14 cellular contexts compared by ENCODE assay signal in genomic region chr10:18456984-18457383, GRCh38.
A peak's percentile ranks its signal among the peaks of the same experiment; 100 is the strongest.
DNase-seq lines count a peak whose midpoint lies in the region; ATAC-seq and TF ChIP-seq lines count a peak whose summit lies in the region.
"Had no signal": no experiment of that assay in that cellular context is flagged by ENCODE, and none has a peak within 500 bp of the region (broad histone marks: within the 10 kb centered on the region; RNA-seq: fewer than 3 reads in every experiment).

No MANE protein-coding gene starts in this region.

- H3K56ac ChIP-seq in IMR-90 (ENCODE audit: extremely low read depth, insufficient read depth, low read length), result no peak overlapping the region

- peaks cover 2% of the 10 kb centered on the region for H3K27me3 Mint-ChIP-seq in Caco-2 (ENCODE audit: insufficient read depth, unreplicated experiment)
- H3K27me3 Mint-ChIP-seq: CD4-positive, alpha-beta memory T cell had no signal

- H3K9me3 ChIP-seq in IMR-90 (ENCODE audit: control insufficient read depth, insufficient read depth, low read length) (no peaks in the 10 kb centered on the region), Caco-2 (no peaks in the 10 kb centered on the region)
- H3K9me3 ChIP-seq: breast epithelium had no signal

- H2AK5ac ChIP-seq in IMR-90 (ENCODE audit: low read depth, low read length), result peak overlapping the region; percentile 33; the same call in 1 of the 2 replicates

- no peaks in the 10 kb centered on the region for H4K20me1 ChIP-seq in IMR-90 (ENCODE audit: insufficient read depth, low read length)

- TF ChIP-seq POLR2A in IMR-90 (IDR thresholded peaks at IDR 0.05; ENCODE audit: low read depth, low read length), result no peak

- no peak overlapping the region for H3K4me2 ChIP-seq in IMR-90 (ENCODE audit: low read depth, low read length)

- H4K91ac ChIP-seq in IMR-90 (ENCODE audit: insufficient read depth, low read depth, low read length), result no peak overlapping the region

- no peak overlapping the region for H3K27ac ChIP-seq in IMR-90 (ENCODE audit: insufficient read depth, low read length)
- H3K27ac ChIP-seq: breast epithelium had no signal

- H2BK20ac ChIP-seq in IMR-90 (ENCODE audit: low read depth, low read length), result no peak overlapping the region

- H3K27me3 ChIP-seq in IMR-90 (ENCODE audit: control insufficient read depth, insufficient read depth, low read length) (no peaks in the 10 kb centered on the region), Caco-2 (replicated peaks; ENCODE audit: control insufficient read depth, insufficient read depth, low read length) (no peaks in the 10 kb centered on the region)
- H3K27me3 ChIP-seq: breast epithelium had no signal

- H3K4me1 ChIP-seq in IMR-90 (ENCODE audit: control insufficient read depth, insufficient read depth, low read length), result peaks cover 2% of the 10 kb centered on the region; the same call in 1 of the 2 replicates
- peaks cover 10% of the 10 kb centered on the region for H3K4me1 ChIP-seq in Caco-2
- H3K4me1 ChIP-seq: breast epithelium had no signal

- H3K14ac ChIP-seq in IMR-90 (replicated peaks; ENCODE audit: low read depth, low read length), result no peak overlapping the region

- intact Hi-C loops in IMR-90 (cut with micrococcal nuclease), result no loop called here
- intact Hi-C loops in Caco-2 (cut with micrococcal nuclease; ENCODE audit: unreplicated experiment), result no loop called here

- no peak overlapping the region for H3K27ac Mint-ChIP-seq in Caco-2 (ENCODE audit: unreplicated experiment)
- H3K27ac Mint-ChIP-seq: CD4-positive, alpha-beta memory T cell; immature natural killer cell; naive thymus-derived CD8-positive, alpha-beta T cell had no signal

- CTCF ChIA-PET in IMR-90 (lab: Yijun Ruan, JAX) (no interaction called here), Caco-2 (lab: Charles Lee) (no interaction called here)

- H3K36me3 ChIP-seq in IMR-90 (ENCODE audit: control insufficient read depth, insufficient read depth, low read length) (no peaks in the 10 kb centered on the region), Caco-2 (ENCODE audit: control insufficient read depth, insufficient read depth, low read length) (no peaks in the 10 kb centered on the region)
- H3K36me3 ChIP-seq: breast epithelium had no signal

- dilution Hi-C loops in IMR-90 (cut with HindIII; ENCODE audit: low sequenced_read_pairs, unreplicated experiment), result no loop called here

- DNase-seq in IMR-90 (no peak), Caco-2 (no peak), NOMO-1 treated with DMSO at 0.1 percent for 48 hours (lab: John Stamatoyannopoulos, UW; ENCODE audit: unreplicated experiment) (no peak), NCI-H2081 treated with DMSO at 0.1 percent for 48 hours (lab: John Stamatoyannopoulos, UW) (no peak), NCI-H446 (lab: John Stamatoyannopoulos, UW) (no peak)
- DNase-seq: CD4-positive, alpha-beta memory T cell; erythroblast; immature natural killer cell; naive thymus-derived CD8-positive, alpha-beta T cell; NCI-H2107 had no signal

- no peak overlapping the region for H3K4me3 ChIP-seq in IMR-90 (ENCODE audit: insufficient read depth, low read depth, low read length)
- no peak overlapping the region for H3K4me3 ChIP-seq in Caco-2 (ENCODE audit: low read depth, low read length)
- H3K4me3 ChIP-seq: breast epithelium had no signal

- H3K4me1 Mint-ChIP-seq in Caco-2 (ENCODE audit: low read depth, unreplicated experiment), result no peaks in the 10 kb centered on the region
- H3K4me1 Mint-ChIP-seq: CD4-positive, alpha-beta memory T cell; immature natural killer cell had no signal

- POLR2A ChIA-PET in IMR-90 (lab: Charles Lee; ENCODE audit: unreplicated experiment), result no interaction called here
- POLR2A ChIA-PET in Caco-2 (lab: Charles Lee), result interaction anchor here (0.6 kb wide), 1 partner anchor 292 kb away, joined by 5 read pairs; no protein-coding TSS in a partner anchor

- no peak for TF ChIP-seq CTCF in IMR-90 (conservative IDR thresholded peaks at IDR 0.05; ENCODE audit: low read depth, low read length)
- TF ChIP-seq CTCF in Caco-2 (IDR thresholded peaks at IDR 0.05; ENCODE audit: insufficient read depth in 1 of 2, low read depth in 1 of 2, low read length in 1 of 2, severe bottlenecking in 1 of 2, unreplicated experiment in 1 of 2), result no peak

- no peak overlapping the region for H4K5ac ChIP-seq in IMR-90 (ENCODE audit: low read depth, low read length)

- H2BK15ac ChIP-seq in IMR-90 (ENCODE audit: low read depth, low read length), result no peak overlapping the region

- 100% methylated on average over 1 of the region's 3 CpGs; no CpG with 5 or more reads in 1 of the 2 experiments for WGBS in IMR-90 (ENCODE audit: extremely low coverage in 2 of 2, insufficient read length in 1 of 2), 2 experiments

- H3K79me1 ChIP-seq in IMR-90 (ENCODE audit: low read depth in 1 of 2, low read length in 2 of 2), result no peaks in the 10 kb centered on the region

- no peak overlapping the region for H3K18ac ChIP-seq in IMR-90 (ENCODE audit: low read depth, low read length)

- H2AFZ ChIP-seq in IMR-90 (replicated peaks; ENCODE audit: low read length, poor library complexity), result no peak overlapping the region

- no peak overlapping the region for H3K4me3 Mint-ChIP-seq in Caco-2 (ENCODE audit: unreplicated experiment)
- H3K4me3 Mint-ChIP-seq: CD4-positive, alpha-beta memory T cell; immature natural killer cell; naive thymus-derived CD8-positive, alpha-beta T cell had no signal

- BruUV-seq in IMR-90 (replicated peaks; lab: Mats Ljungman, UMichigan) (no TSS peak), Caco-2 (replicated peaks; lab: Mats Ljungman, UMichigan) (no TSS peak)

- no peak overlapping the region for H4K8ac ChIP-seq in IMR-90 (ENCODE audit: low read depth in 2 of 2, low read length in 2 of 2)

- H3K9ac ChIP-seq in IMR-90 (ENCODE audit: low read depth, low read length), result no peak overlapping the region

- no peak overlapping the region for H2BK5ac ChIP-seq in IMR-90 (ENCODE audit: low read depth, low read length, poor library complexity, severe bottlenecking)

- no peak overlapping the region for H2BK120ac ChIP-seq in IMR-90 (ENCODE audit: low read depth, low read length)

- no peaks in the 10 kb centered on the region for H3K9me1 ChIP-seq in IMR-90 (ENCODE audit: insufficient read depth, low read length)

- H3K23ac ChIP-seq in IMR-90 (ENCODE audit: low read depth, low read length), result no peak overlapping the region

- no peak overlapping the region for H2AK9ac ChIP-seq in IMR-90 (replicated peaks; ENCODE audit: low read depth, low read length, poor library complexity)

- in situ Hi-C loops in IMR-90 (cut with MboI; ENCODE audit: low sequenced_read_pairs), result no loop called here

- H3K4ac ChIP-seq in IMR-90 (ENCODE audit: low read depth, low read length), result no peak overlapping the region

- ATAC-seq in GM18517 (IDR thresholded peaks at IDR 0.05; ENCODE audit: unreplicated experiment) (peak; percentile 98), GM21367 (IDR thresholded peaks at IDR 0.05; ENCODE audit: unreplicated experiment) (peak; percentile 99), HG02973 (IDR thresholded peaks at IDR 0.05; ENCODE audit: unreplicated experiment) (peak; percentile 88), IMR-90 (ENCODE audit: low read depth) (no peak)
- ATAC-seq: naive thymus-derived CD8-positive, alpha-beta T cell had no signal

- no peak for TF ChIP-seq RAD21 in IMR-90 (IDR thresholded peaks at IDR 0.05; ENCODE audit: low read length)

- H3K36me3 Mint-ChIP-seq in Caco-2 (ENCODE audit: insufficient read depth, unreplicated experiment), result no peaks in the 10 kb centered on the region
- H3K36me3 Mint-ChIP-seq: CD4-positive, alpha-beta memory T cell; immature natural killer cell; naive thymus-derived CD8-positive, alpha-beta T cell had no signal

- no peaks in the 10 kb centered on the region for H3K9me3 Mint-ChIP-seq in Caco-2 (ENCODE audit: unreplicated experiment)
- H3K9me3 Mint-ChIP-seq: immature natural killer cell; naive thymus-derived CD8-positive, alpha-beta T cell had no signal

TF ChIP-seq in IMR-90, 13 proteins besides CTCF, POLR2A, EP300 and RAD21:
- TF ChIP-seq CEBPB (IDR thresholded peaks at IDR 0.05; ENCODE audit: low read depth, low read length) (no peak), RFX5 (IDR thresholded peaks at IDR 0.05; ENCODE audit: low read depth, low read length) (no peak), CHD1 (IDR thresholded peaks at IDR 0.05; ENCODE audit: low read depth, low read length) (no peak)
